In genomic region chr6:25640871-25641270, GRCh38 we compare ENCODE assay signal across 23 cellular contexts. TPM values are rescaled to one million over a fixed set of nuclear protein-coding genes. Genes with fewer than 3 reads are reported as not detected.
"Had no signal": no experiment of that assay in that cellular context is flagged by ENCODE, and none has a peak within 500 bp of the region (broad histone marks: within the 10 kb centered on the region; RNA-seq: fewer than 3 reads in every experiment).

No MANE protein-coding gene starts in this region.

- ATAC-seq: K562, Panc1, PC-3 had no signal

- H3K9me3 ChIP-seq: SK-N-SH had no signal

- H3K4me3 ChIP-seq: K562 had no signal

- DNase-seq: Kasumi-1, MM.1S, NCI-H1092 treated with DMSO at 0.1 percent for 48 hours, NCI-H1436, NCI-H187, NCI-H2081 treated with DMSO at 0.1 percent for 48 hours, NCI-H2171 treated with DMSO at 0.1 percent for 48 hours, NCI-H345, NCI-H446 treated with DMSO at 0.1 percent for 48 hours, NCI-H524, NCI-H526 treated with DMSO at 0.1 percent for 48 hours, PC-3, SHP77, SK-N-SH, SW 1271 had no signal

- FAIRE-seq: K562 had no signal

- H3K4me2 ChIP-seq: KMS-11, SK-N-SH had no signal

- H3K27ac ChIP-seq: KMS-11, RWPE1 had no signal

RNA-seq across cellular contexts. Expression of gene SCGN, which starts 11.1 kb away (rescaled TPM):
- total RNA-seq: HT1080, K562, M059J, OCI-LY7, PC-3 had no signal
- polyA plus RNA-seq: IgD-negative memory B cell, K562, SK-N-SH had no signal
